ENCODE assay signal across 10 cellular contexts in genomic region chr22:49824185-49824925, GRCh38. TPM values are rescaled to one million over a fixed set of nuclear protein-coding genes. Genes with fewer than 3 reads are reported as not detected.
A peak's percentile ranks its signal among the peaks of the same experiment; 100 is the strongest.
DNase-seq lines count a peak whose midpoint lies in the region; FAIRE-seq and TF ChIP-seq lines count a peak whose summit lies in the region.
"Had no signal": no experiment of that assay in that cellular context is flagged by ENCODE, and none has a peak within 500 bp of the region (broad histone marks: within the 10 kb centered on the region; RNA-seq: fewer than 3 reads in every experiment).

No MANE protein-coding gene starts in this region.

- DNase-seq in MCF 10A (ENCODE audit: unreplicated experiment) (no peak), breast epithelium (ENCODE audit: low spot score in 2 of 2) (no peak), kidney tubule cell (ENCODE audit: low spot score) (peak; percentile 86), NCI-H1048 (lab: John Stamatoyannopoulos, UW) (no peak), small intestine (no peak), NCI-H2107 treated with DMSO at 0.1 percent for 48 hours (lab: John Stamatoyannopoulos, UW; ENCODE audit: unreplicated experiment) (no peak)
- no peak for DNase-seq in activated CD4-positive, alpha-beta memory T cell treated with anti-CD3 and anti-CD28 coated beads, Interleukin-2, amount 10 ng/mL, durations not matched to agents 7 days and 5 days
- DNase-seq: NCI-H510A, SHP77 treated with DMSO at 0.1 percent for 48 hours had no signal

- peak overlapping the region in 1 of 3 donors; percentile 98 for H3K4me3 ChIP-seq in breast epithelium
- H3K4me3 ChIP-seq in stomach smooth muscle (ENCODE audit: low read length in 2 of 2): peak overlapping the region; percentile 46 to 83
- H3K4me3 ChIP-seq in small intestine (ENCODE audit: low read depth in 1 of 2, low read length in 2 of 2): no peak overlapping the region

- peaks cover 19% of the 10 kb centered on the region for H3K4me1 Mint-ChIP-seq in MCF 10A (ENCODE audit: insufficient read depth, unreplicated experiment)
- peaks cover 56% of the 10 kb centered on the region for H3K4me1 Mint-ChIP-seq in activated CD4-positive, alpha-beta memory T cell treated with anti-CD3 and anti-CD28 coated beads, Interleukin-2, amount 10 ng/mL, durations not matched to agents 7 days and 5 days

- no peaks in the 10 kb centered on the region for H3K9me3 Mint-ChIP-seq in MCF 10A (ENCODE audit: unreplicated experiment)
- H3K9me3 Mint-ChIP-seq in activated CD4-positive, alpha-beta memory T cell treated with anti-CD3 and anti-CD28 coated beads, Interleukin-2, amount 10 ng/mL, durations not matched to agents 7 days and 5 days: no peaks in the 10 kb centered on the region

- no peak for TF ChIP-seq POLR2A in breast epithelium (IDR thresholded peaks at IDR 0.05)

- H3K27me3 ChIP-seq in breast epithelium (no peaks in the 10 kb centered on the region), stomach smooth muscle (ENCODE audit: control insufficient read depth in 1 of 2, insufficient read depth in 2 of 2, low read length in 2 of 2) (no peaks in the 10 kb centered on the region), small intestine (ENCODE audit: control insufficient read depth in 2 of 2, insufficient read depth in 2 of 2, low read length in 2 of 2) (no peaks in the 10 kb centered on the region)

- H3K27me3 Mint-ChIP-seq in MCF 10A (ENCODE audit: insufficient read depth, unreplicated experiment): no peaks in the 10 kb centered on the region
- no peaks in the 10 kb centered on the region for H3K27me3 Mint-ChIP-seq in activated CD4-positive, alpha-beta memory T cell treated with anti-CD3 and anti-CD28 coated beads, Interleukin-2, amount 10 ng/mL, durations not matched to agents 7 days and 5 days

- H3K36me3 Mint-ChIP-seq in MCF 10A (ENCODE audit: insufficient read depth, unreplicated experiment): peaks cover 62% of the 10 kb centered on the region
- H3K36me3 Mint-ChIP-seq in activated CD4-positive, alpha-beta memory T cell treated with anti-CD3 and anti-CD28 coated beads, Interleukin-2, amount 10 ng/mL, durations not matched to agents 7 days and 5 days (ENCODE audit: low read depth): peaks cover 56% of the 10 kb centered on the region

- no peak overlapping the region for H3K27ac Mint-ChIP-seq in MCF 10A (ENCODE audit: low read depth, unreplicated experiment)
- peak overlapping the region; percentile 40 for H3K27ac Mint-ChIP-seq in activated CD4-positive, alpha-beta memory T cell treated with anti-CD3 and anti-CD28 coated beads, Interleukin-2, amount 10 ng/mL, durations not matched to agents 7 days and 5 days

- H3K4me1 ChIP-seq in breast epithelium (peaks cover 13 to 21% of the 10 kb centered on the region in 2 donors), stomach smooth muscle (ENCODE audit: control insufficient read depth, insufficient read depth, low read length) (peaks cover 54% of the 10 kb centered on the region), small intestine (ENCODE audit: control insufficient read depth in 2 of 2, insufficient read depth in 1 of 2, low read depth in 1 of 2, low read length in 1 of 2) (peaks cover 0 to 10% of the 10 kb centered on the region in 2 donors)

- CTCF ChIA-PET in MCF 10A (lab: Yijun Ruan, JAX): no interaction called here
- CTCF ChIA-PET in activated CD4-positive, alpha-beta memory T cell treated with anti-CD3 and anti-CD28 coated beads, Interleukin-2, amount 10 ng/mL, durations not matched to agents 7 days and 5 days (lab: Charles Lee): no interaction called here

- intact Hi-C loops in MCF 10A (cut with micrococcal nuclease) (no loop called here), breast epithelium (cut with DNase I; ENCODE audit: low total_unique reads) (no loop called here)

- no peak for FAIRE-seq in small intestine (lab: Jason Lieb, UNC)

- no peaks in the 10 kb centered on the region for H3K9me3 ChIP-seq in breast epithelium
- no peaks in the 10 kb centered on the region for H3K9me3 ChIP-seq in stomach smooth muscle (ENCODE audit: control insufficient read depth in 2 of 2, low read length in 2 of 2)
- no peaks in the 10 kb centered on the region for H3K9me3 ChIP-seq in small intestine (ENCODE audit: control insufficient read depth, low read depth)

- BruUV-seq in MCF 10A (replicated peaks; lab: Mats Ljungman, UMichigan): no TSS peak

- TF ChIP-seq CTCF in MCF 10A (IDR thresholded peaks at IDR 0.05; ENCODE audit: unreplicated experiment) (no peak), breast epithelium (IDR thresholded peaks at IDR 0.05) (no peak)

- H3K36me3 ChIP-seq in breast epithelium (no peaks in the 10 kb centered on the region), stomach smooth muscle (ENCODE audit: control insufficient read depth in 2 of 2, insufficient read depth in 2 of 2, low read length in 2 of 2) (peaks cover 21 to 25% of the 10 kb centered on the region in 2 donors), small intestine (ENCODE audit: control insufficient read depth in 2 of 2, insufficient read depth in 2 of 2, low read length in 2 of 2) (peaks cover 9 to 10% of the 10 kb centered on the region in 2 donors)

- peak overlapping the region; percentile 15 to 55 for H3K9ac ChIP-seq in stomach smooth muscle (ENCODE audit: low read length in 2 of 2)

- H3K27ac ChIP-seq in breast epithelium: no peak overlapping the region
- H3K27ac ChIP-seq in stomach smooth muscle (ENCODE audit: low read length): peak overlapping the region; percentile 71
- no peak overlapping the region for H3K27ac ChIP-seq in small intestine (ENCODE audit: low read depth in 1 of 2, low read length in 1 of 2)

- H3K4me3 Mint-ChIP-seq in MCF 10A (ENCODE audit: unreplicated experiment): peak overlapping the region; percentile 83
- peak overlapping the region; percentile 21 for H3K4me3 Mint-ChIP-seq in activated CD4-positive, alpha-beta memory T cell treated with anti-CD3 and anti-CD28 coated beads, Interleukin-2, amount 10 ng/mL, durations not matched to agents 7 days and 5 days

- WGBS in small intestine, 3 donors: 82 to 85% (median 85%) methylated on average over 14 to 16 of the region's 16 CpGs

- POLR2A ChIA-PET in MCF 10A (lab: Yijun Ruan, JAX): no interaction called here
- POLR2A ChIA-PET in activated CD4-positive, alpha-beta memory T cell treated with anti-CD3 and anti-CD28 coated beads, Interleukin-2, amount 10 ng/mL, durations not matched to agents 7 days and 5 days (lab: Charles Lee): no interaction called here

RNA-seq across cellular contexts. Expression of gene BRD1, which starts 3.3 kb away (rescaled TPM):
- total RNA-seq in MCF 10A (2022) (40.7 and 48.1 TPM in 2 replicates), breast epithelium (10 to 100 TPM; 33.4 to 35.1 (median 34.1) TPM)
- total RNA-seq in activated CD4-positive, alpha-beta memory T cell treated with anti-CD3 and anti-CD28 coated beads, Interleukin-2, amount 10 ng/mL, durations not matched to agents 7 days and 5 days: 10 to 100 TPM; 54.7 to 55.4 TPM
- polyA plus RNA-seq in small intestine: 10 to 100 TPM; 18.5 to 28.4 (median 19.5) TPM

RNA-seq across cellular contexts. Expression of gene ZBED4, which starts 29.3 kb away (rescaled TPM):
- total RNA-seq in MCF 10A (2022): 15.9 and 16.4 TPM in 2 replicates
- 10 to 100 TPM in 2 of 3 donors, 1 to 10 TPM in 1; 7.5 to 11.3 (median 10.5) TPM for total RNA-seq in breast epithelium
- total RNA-seq in activated CD4-positive, alpha-beta memory T cell treated with anti-CD3 and anti-CD28 coated beads, Interleukin-2, amount 10 ng/mL, durations not matched to agents 7 days and 5 days: 10 to 100 TPM; 20.6 to 21.8 TPM
- 1 to 10 TPM; 3.2 to 7.8 (median 3.4) TPM for polyA plus RNA-seq in small intestine

Comparison
In these comparisons a context has a peak if more than half of its experiments do, and no peak if none do; other contexts are left out.
1. H3K4me3 ChIP-seq: peak in stomach smooth muscle (2 of 2); none in small intestine (0 of 2).